Comparison of ENCODE assay signal across 8 cellular contexts in genomic region chr12:74890237-74890599, GRCh38.
A peak's percentile ranks its signal among the peaks of the same experiment; 100 is the strongest.
DNase-seq lines count a peak whose midpoint lies in the region; ATAC-seq and TF ChIP-seq lines count a peak whose summit lies in the region.

No MANE protein-coding gene starts in this region.

- H3K27ac ChIP-seq in mesendoderm (ENCODE audit: low read depth, low read length) (no peak overlapping the region), tibial nerve (no peak overlapping the region)

- H3K4me1 ChIP-seq in mesendoderm (ENCODE audit: control insufficient read depth, low read depth, low read length) (no peaks in the 10 kb centered on the region), tibial nerve (no peaks in the 10 kb centered on the region)

- TF ChIP-seq POLR2A in tibial nerve (IDR thresholded peaks at IDR 0.05) = no peak

- H3K36me3 ChIP-seq in mesendoderm (ENCODE audit: control insufficient read depth, insufficient read depth, low read length) (no peaks in the 10 kb centered on the region), tibial nerve (no peaks in the 10 kb centered on the region)

- no peak overlapping the region for H2AK5ac ChIP-seq in mesendoderm (ENCODE audit: low read length)

- no peak overlapping the region for H2BK15ac ChIP-seq in mesendoderm (replicated peaks; ENCODE audit: low read depth)

- TF ChIP-seq CTCF in GM13976 (IDR thresholded peaks at IDR 0.05; ENCODE audit: borderline replicate concordance, control extremely low read depth, extremely low read depth, insufficient read depth, missing control alignments) = no peak
- no peak for TF ChIP-seq CTCF in astrocyte of the cerebellum (IDR thresholded peaks at IDR 0.05; ENCODE audit: low read depth, low read length, missing control alignments)
- TF ChIP-seq CTCF in tibial nerve (IDR thresholded peaks at IDR 0.05) = no peak

- peak; percentile 94 for ATAC-seq in GM21619 (IDR thresholded peaks at IDR 0.05; ENCODE audit: unreplicated experiment)

- no CpG with 5 or more reads among the region's 4 CpGs for WGBS in mesendoderm (ENCODE audit: extremely low coverage, insufficient coverage, low lambda C conversion rate)
- WGBS in tibial nerve, 2 donors = 21 to 22% methylated on average over 3 to 4 of the region's 4 CpGs

- no peak overlapping the region for H3K4me2 ChIP-seq in mesendoderm (ENCODE audit: low read length)

- H3K18ac ChIP-seq in mesendoderm (ENCODE audit: low read length) = no peak overlapping the region

- H2BK5ac ChIP-seq in mesendoderm (ENCODE audit: low read length) = no peak overlapping the region

- H3K56ac ChIP-seq in mesendoderm (ENCODE audit: low read length) = no peak overlapping the region

- H3K79me1 ChIP-seq in mesendoderm (ENCODE audit: low read length) = no peaks in the 10 kb centered on the region

- in situ Hi-C loops in GM13976 (cut with MboI; ENCODE audit: low sequenced_read_pairs, unreplicated experiment) = no loop called here
- in situ Hi-C loops in astrocyte of the cerebellum (cut with HindIII; ENCODE audit: low sequenced_read_pairs) = no loop called here

- no peak overlapping the region for H3K9ac ChIP-seq in mesendoderm (ENCODE audit: low read length)

- no peak overlapping the region for H2BK120ac ChIP-seq in mesendoderm (ENCODE audit: low read depth, low read length)

- DNase-seq in GM13976 (ENCODE audit: low spot score) = peak; percentile 11
- DNase-seq in HS-27A (ENCODE audit: low read depth) = peak; percentile 80
- peak; percentile 69 for DNase-seq in astrocyte of the cerebellum (ENCODE audit: low read depth)
- DNase-seq in mesendoderm = peak; percentile 72
- DNase-seq in tibial nerve (ENCODE audit: low spot score in 2 of 2) = no peak
- DNase-seq in CD1c-positive myeloid dendritic cell (ENCODE audit: extremely low spot score) = no peak
- no peak for DNase-seq in effector CD8-positive, alpha-beta T cell (lab: John Stamatoyannopoulos, UW)

- H3K4me3 ChIP-seq in astrocyte of the cerebellum (ENCODE audit: low read depth, low read length) = no peak overlapping the region
- H3K4me3 ChIP-seq in mesendoderm (ENCODE audit: low read length) = no peak overlapping the region
- no peak overlapping the region for H3K4me3 ChIP-seq in tibial nerve

- H4K8ac ChIP-seq in mesendoderm (ENCODE audit: low read depth, low read length) = no peak overlapping the region

- H3K79me2 ChIP-seq in mesendoderm (ENCODE audit: control insufficient read depth, insufficient read depth, low read length) = no peaks in the 10 kb centered on the region

- H3K27me3 ChIP-seq in mesendoderm (ENCODE audit: insufficient read depth, low read length, poor library complexity) = no peaks in the 10 kb centered on the region
- H3K27me3 ChIP-seq in tibial nerve = no peaks in the 10 kb centered on the region

- H4K5ac ChIP-seq in mesendoderm (ENCODE audit: low read length) = no peak overlapping the region

- no peaks in the 10 kb centered on the region for H3K9me3 ChIP-seq in tibial nerve

- H3K23ac ChIP-seq in mesendoderm (ENCODE audit: low read length) = no peak overlapping the region

- no peak overlapping the region for H3K4ac ChIP-seq in mesendoderm (ENCODE audit: low read depth, low read length)

- TF ChIP-seq EP300 in tibial nerve (IDR thresholded peaks at IDR 0.05) = no peak

Comparison
In these comparisons a context has a peak if more than half of its experiments do, and no peak if none do; other contexts are left out.
1. DNase-seq: peak in GM13976 (single experiment), HS-27A (single experiment), astrocyte of the cerebellum (single experiment) and mesendoderm (single experiment); none in tibial nerve (0 of 2), CD1c-positive myeloid dendritic cell (single experiment) and effector CD8-positive, alpha-beta T cell (single experiment).